In genomic region chr2:10329584-10329879, GRCh38 we compare ENCODE assay signal across 12 cellular contexts. TPM values are rescaled to one million over a fixed set of nuclear protein-coding genes. Genes with fewer than 3 reads are reported as not detected.
DNase-seq lines count a peak whose midpoint lies in the region; ATAC-seq and TF ChIP-seq lines count a peak whose summit lies in the region.
"Had no signal": no experiment of that assay in that cellular context is flagged by ENCODE, and none has a peak within 500 bp of the region (broad histone marks: within the 10 kb centered on the region; RNA-seq: fewer than 3 reads in every experiment).

No MANE protein-coding gene starts in this region.

- peak overlapping the region; percentile 82 for H3K27ac ChIP-seq in smooth muscle cell (ENCODE audit: low read depth)
- H3K27ac ChIP-seq: SK-N-MC had no signal

- DNase-seq in activated CD4-positive, alpha-beta T cell treated with anti-CD3 and anti-CD28 coated beads for 36 hours, result no peak
- no peak for DNase-seq in activated CD4-positive, alpha-beta T cell treated with anti-CD3 and anti-CD28 coated beads, Interleukin-2, amount 50 U/mL, for 4 hours
- DNase-seq in activated B cell treated with CpG ODN at 0.5 μM for 24 hours, result no peak
- DNase-seq in immature natural killer cell, result peak in 1 of 3 donors; percentile 3
- no peak for DNase-seq in smooth muscle cell (lab: John Stamatoyannopoulos, UW; ENCODE audit: unreplicated experiment)
- DNase-seq in NCI-H187 (lab: John Stamatoyannopoulos, UW), result no peak
- DNase-seq in NOMO-1 treated with dmso at 0.1 percent for 144 hours (lab: John Stamatoyannopoulos, UW; ENCODE audit: unreplicated experiment), result no peak
- no peak for DNase-seq in NCI-H2107 treated with DMSO at 0.1 percent for 48 hours (lab: John Stamatoyannopoulos, UW; ENCODE audit: unreplicated experiment)
- DNase-seq: activated CD8-positive, alpha-beta memory T cell treated with anti-CD3 and anti-CD28 coated beads, Interleukin-2, amount 50 U/mL, for 48 hours; NCI-H345 had no signal

- H3K27me3 ChIP-seq in smooth muscle cell (ENCODE audit: low read depth), result no peaks in the 10 kb centered on the region

- no peaks in the 10 kb centered on the region for H4K20me1 ChIP-seq in smooth muscle cell (ENCODE audit: low read depth)

- intact Hi-C loops in activated CD4-positive, alpha-beta T cell treated with anti-CD3 and anti-CD28 coated beads for 36 hours (cut with DNase I, micrococcal nuclease), result no loop called here
- intact Hi-C loops in activated B cell treated with CpG ODN at 0.5 μM for 24 hours (cut with micrococcal nuclease), result no loop called here

- no peaks in the 10 kb centered on the region for H3K9me3 ChIP-seq in smooth muscle cell (replicated peaks; ENCODE audit: low read depth)

- no peak overlapping the region for H3K4me2 ChIP-seq in smooth muscle cell

- no peaks in the 10 kb centered on the region for H3K36me3 ChIP-seq in smooth muscle cell (ENCODE audit: low read depth)

- peak overlapping the region; percentile 63 for H3K9ac ChIP-seq in smooth muscle cell (ENCODE audit: low read depth)

- TF ChIP-seq CTCF in activated B cell treated with CpG ODN at 0.5 μM for 24 hours (IDR thresholded peaks at IDR 0.05) (no peak), smooth muscle cell (IDR thresholded peaks at IDR 0.05; ENCODE audit: borderline replicate concordance, insufficient read depth, poor library complexity, severe bottlenecking) (no peak)

- H3K4me1 Mint-ChIP-seq in activated CD4-positive, alpha-beta T cell treated with anti-CD3 and anti-CD28 coated beads for 36 hours, result peaks cover 88% of the 10 kb centered on the region
- peaks cover 86% of the 10 kb centered on the region for H3K4me1 Mint-ChIP-seq in activated B cell treated with CpG ODN at 0.5 μM for 24 hours
- H3K4me1 Mint-ChIP-seq in immature natural killer cell, result peaks cover 56 to 66% of the 10 kb centered on the region in 2 donors

- H3K4me3 ChIP-seq in smooth muscle cell, result no peak overlapping the region
- H3K4me3 ChIP-seq: SK-N-MC had no signal

- WGBS in smooth muscle cell (ENCODE audit: low lambda C conversion rate), result 84% methylated on average over 5 of the region's 5 CpGs

- peak overlapping the region; percentile 92 for H3K27ac Mint-ChIP-seq in activated CD4-positive, alpha-beta T cell treated with anti-CD3 and anti-CD28 coated beads for 36 hours
- H3K27ac Mint-ChIP-seq in activated B cell treated with CpG ODN at 0.5 μM for 24 hours (peak overlapping the region; percentile 80), immature natural killer cell (peak overlapping the region; percentile 86 to 95 (median 91))

- peaks cover 21% of the 10 kb centered on the region for H3K36me3 Mint-ChIP-seq in activated CD4-positive, alpha-beta T cell treated with anti-CD3 and anti-CD28 coated beads for 36 hours (ENCODE audit: low read depth)
- H3K36me3 Mint-ChIP-seq in activated B cell treated with CpG ODN at 0.5 μM for 24 hours (ENCODE audit: low read depth), result peaks cover under 1% of the 10 kb centered on the region
- no peaks in the 10 kb centered on the region for H3K36me3 Mint-ChIP-seq in immature natural killer cell
- H3K36me3 Mint-ChIP-seq: mesothelial cell of epicardium had no signal

- CTCF ChIA-PET in activated CD4-positive, alpha-beta T cell treated with anti-CD3 and anti-CD28 coated beads for 36 hours (lab: Charles Lee), result interaction anchor here (0.6 to 7.1 kb wide), 4 partner anchors 25 to 79 kb away, joined by 3 to 88 read pairs (median 18); partner anchors contain the start of gene HPCAL1
- CTCF ChIA-PET in activated B cell treated with CpG ODN at 0.5 μM for 24 hours (lab: Charles Lee), result no interaction called here

- no peaks in the 10 kb centered on the region for H3K79me2 ChIP-seq in smooth muscle cell (ENCODE audit: low read depth)

- POLR2A ChIA-PET in activated CD4-positive, alpha-beta T cell treated with anti-CD3 and anti-CD28 coated beads for 36 hours (lab: Charles Lee), result interaction anchor here (1.0 kb wide), 1 partner anchor 26 kb away, joined by 3 read pairs; no protein-coding TSS in a partner anchor
- POLR2A ChIA-PET in activated B cell treated with CpG ODN at 0.5 μM for 24 hours (lab: Charles Lee), result interaction anchor here (1.0 to 3.7 kb wide), 3 partner anchors 27 to 80 kb away, joined by 3 to 22 read pairs (median 15); partner anchors contain the start of gene HPCAL1

- no peaks in the 10 kb centered on the region for H3F3A ChIP-seq in smooth muscle cell (ENCODE audit: low read depth)

- no peak overlapping the region for H2AFZ ChIP-seq in smooth muscle cell (ENCODE audit: low read depth)

- no peaks in the 10 kb centered on the region for H3K9me3 Mint-ChIP-seq in activated CD4-positive, alpha-beta T cell treated with anti-CD3 and anti-CD28 coated beads for 36 hours (ENCODE audit: low read depth)
- no peaks in the 10 kb centered on the region for H3K9me3 Mint-ChIP-seq in activated B cell treated with CpG ODN at 0.5 μM for 24 hours
- peaks cover 0 to 1% (median 0%) of the 10 kb centered on the region in 6 donors for H3K9me3 Mint-ChIP-seq in immature natural killer cell
- H3K9me3 Mint-ChIP-seq: mesothelial cell of epicardium had no signal

- no peak for ATAC-seq in activated CD4-positive, alpha-beta T cell treated with anti-CD3 and anti-CD28 coated beads for 36 hours
- ATAC-seq in activated B cell treated with CpG ODN at 0.5 μM for 24 hours (ENCODE audit: low read depth), result no peak

- peaks cover 34% of the 10 kb centered on the region for H3K4me1 ChIP-seq in smooth muscle cell (ENCODE audit: low read depth)

- no peaks in the 10 kb centered on the region for H3K27me3 Mint-ChIP-seq in activated CD4-positive, alpha-beta T cell treated with anti-CD3 and anti-CD28 coated beads for 36 hours
- H3K27me3 Mint-ChIP-seq in activated B cell treated with CpG ODN at 0.5 μM for 24 hours (no peaks in the 10 kb centered on the region), immature natural killer cell (ENCODE audit: low read depth in 3 of 3) (peaks cover 3 to 6% (median 4%) of the 10 kb centered on the region in 3 donors)

- H3K4me3 Mint-ChIP-seq in activated CD4-positive, alpha-beta T cell treated with anti-CD3 and anti-CD28 coated beads for 36 hours, result peak overlapping the region; percentile 91
- peak overlapping the region; percentile 79 for H3K4me3 Mint-ChIP-seq in activated B cell treated with CpG ODN at 0.5 μM for 24 hours
- peak overlapping the region; percentile 82 to 92 (median 89) for H3K4me3 Mint-ChIP-seq in immature natural killer cell
- H3K4me3 Mint-ChIP-seq: mesothelial cell of epicardium had no signal

RNA-seq across cellular contexts. Expression of gene HPCAL1, which starts 26.8 kb away (rescaled TPM):
- 100 to 1,000 TPM; 109 to 114 TPM for total RNA-seq in activated CD4-positive, alpha-beta T cell treated with anti-CD3 and anti-CD28 coated beads for 36 hours
- 15.2 and 15.9 TPM in 2 replicates for total RNA-seq in activated B cell treated with CpG ODN at 0.5 μM for 24 hours
- 10 to 100 TPM; 64.9 to 89.7 (median 88.9) TPM for polyA plus RNA-seq in immature natural killer cell
- total RNA-seq in smooth muscle cell, result 7.0 and 11.7 TPM in 2 replicates
- 15.8 and 18.6 TPM in 2 replicates for polyA plus RNA-seq in smooth muscle cell
